29 cellular contexts compared by ENCODE assay signal in the genomic region with DNA sequence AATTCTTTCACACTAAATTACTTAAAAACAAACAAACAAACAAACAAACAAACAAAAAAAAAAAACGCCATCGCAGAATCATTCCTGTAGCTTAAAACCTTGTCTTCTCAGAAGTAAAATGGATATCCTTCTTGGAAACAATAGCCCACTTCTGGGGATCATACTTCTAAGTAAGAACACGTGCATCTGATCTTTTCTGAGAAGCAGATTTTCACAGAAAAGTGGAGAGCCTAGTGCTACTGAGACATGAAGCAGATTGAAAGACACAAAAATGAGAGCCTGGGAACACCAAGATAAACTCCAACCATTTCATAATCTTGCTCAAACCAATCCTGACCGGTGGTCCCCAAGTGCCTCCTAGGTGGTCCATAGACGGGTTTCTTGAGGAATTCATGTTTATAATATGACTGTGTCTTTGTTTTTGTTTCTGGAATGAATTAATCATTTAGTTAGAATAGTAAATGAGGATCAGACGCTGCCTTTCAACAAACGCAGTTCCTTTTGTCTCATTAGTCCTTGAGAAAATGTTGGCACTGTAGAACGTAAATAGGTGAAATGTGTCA.
"Had no signal": no experiment of that assay in that cellular context is flagged by ENCODE, and none has a peak within 500 bp of the region (broad histone marks: within the 10 kb centered on the region; RNA-seq: fewer than 3 reads in every experiment).

No MANE protein-coding gene starts in this region.

- H3K36me3 Mint-ChIP-seq: activated naive CD4-positive, alpha-beta T cell treated with anti-CD3 and anti-CD28 coated beads, Interleukin-2, amount 50 U/mL, for 24 hours; WTC11 had no signal

- H3K9me2 ChIP-seq: SK-N-SH had no signal

- H3K27ac Mint-ChIP-seq: activated naive CD4-positive, alpha-beta T cell treated with anti-CD3 and anti-CD28 coated beads, Interleukin-2, amount 50 U/mL, for 24 hours; activated T-helper 2 cell treated with anti-CD3 and anti-CD28 coated beads, Interferon-gamma antibody, Interleukin-2, Interleukin-4, amounts not matched to agents 10 μg/mL and 5 μg/mL and 100 μg/mL, durations not matched to agents 14 hours and 24 hours and 36 hours; T-helper 17 cell; WTC11 had no signal

- H3K4me2 ChIP-seq: KMS-11, SK-N-SH had no signal

- H3K9me3 Mint-ChIP-seq: activated naive CD4-positive, alpha-beta T cell treated with anti-CD3 and anti-CD28 coated beads, Interleukin-2, amount 50 U/mL, for 24 hours; activated T-helper 2 cell treated with anti-CD3 and anti-CD28 coated beads, Interferon-gamma antibody, Interleukin-2, Interleukin-4, amounts not matched to agents 10 μg/mL and 5 μg/mL and 100 μg/mL, durations not matched to agents 14 hours and 24 hours and 36 hours; WTC11 had no signal

- H3K27ac ChIP-seq: brain microvascular endothelial cell, cardiac muscle cell, KMS-11 had no signal

- H3K9ac ChIP-seq: KMS-11, SK-N-SH had no signal

- H3K4me1 Mint-ChIP-seq: WTC11 had no signal

- H3K9me3 ChIP-seq: SK-N-SH had no signal

- H3K4me3 ChIP-seq: cardiac muscle cell had no signal

- DNase-seq: activated CD4-positive, alpha-beta T cell treated with anti-CD3 and anti-CD28 coated beads for 48 hours; activated CD4-positive, CD25-positive, alpha-beta regulatory T cell treated with anti-CD3 and anti-CD28 coated beads, Interleukin-2, amount 50 U/mL, for 72 hours; activated gamma-delta T cell treated with Interleukin-2 at 50 U/mL for 16 hours; activated T-cell treated with anti-CD3 and anti-CD28 coated beads for 4 hours; activated T-cell treated with anti-CD3 and anti-CD28 coated beads, Interleukin-2, amount 50 U/mL, for 48 hours; amygdala; brain microvascular endothelial cell; cerebellar nuclear complex; NCI-H1092; NCI-H1417; NCI-H1694; NCI-H2029; NCI-H2107; NCI-H2171 treated with DMSO at 0.1 percent for 48 hours; NCI-H526; NCI-H774; RPMI8226; SK-N-SH; SW 1271; T-helper 17 cell; T-helper 9 cell had no signal

- H3K36me3 ChIP-seq: brain microvascular endothelial cell, cardiac muscle cell had no signal

- ATAC-seq: Panc1, Right ventricle myocardium inferior, T-helper 17 cell, WTC11 had no signal

- FAIRE-seq: colon had no signal

- H3K4me3 Mint-ChIP-seq: activated naive CD4-positive, alpha-beta T cell treated with anti-CD3 and anti-CD28 coated beads, Interleukin-2, amount 50 U/mL, for 24 hours; T-helper 17 cell; WTC11 had no signal

- H3K27me3 ChIP-seq: brain microvascular endothelial cell, cardiac muscle cell had no signal
